29 cellular contexts compared by ENCODE assay signal in the genomic region with DNA sequence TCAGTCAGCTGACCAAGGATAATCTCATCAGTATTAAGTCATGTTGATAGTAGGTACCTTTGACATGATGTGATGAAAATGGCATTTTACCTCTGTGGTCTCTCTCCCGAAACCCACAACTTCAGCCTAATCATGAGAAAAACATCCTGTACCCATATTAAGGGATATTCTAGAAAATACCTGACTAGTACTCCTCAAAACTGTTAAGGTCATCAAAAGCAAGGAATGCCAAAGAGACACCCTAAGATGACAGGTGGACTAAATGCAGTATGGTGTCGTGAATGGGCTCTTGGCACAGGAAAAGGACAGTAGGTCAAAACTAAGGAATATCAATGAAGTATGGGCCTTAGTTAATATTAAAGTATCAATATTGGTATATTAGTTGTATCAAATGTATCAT.
"Had no signal": no experiment of that assay in that cellular context is flagged by ENCODE, and none has a peak within 500 bp of the region (broad histone marks: within the 10 kb centered on the region; RNA-seq: fewer than 3 reads in every experiment).

No MANE protein-coding gene starts in this region.

- H3K36me3 ChIP-seq: stomach, suprapubic skin, thoracic aorta, thyroid gland, tibial artery, tibial nerve, transverse colon, upper lobe of left lung, upper lobe of right lung, uterus, vagina had no signal

- ATAC-seq: stimulated activated effector memory CD8-positive, alpha-beta T cell treated with anti-CD3 and anti-CD28 coated beads, Interleukin-12 subunit alpha, Interleukin-12 subunit beta, amount 100 ng/mL, for 72 hours; stimulated activated memory B cell treated with anti-CD40 and anti-IgM and Interleukin-4, amounts not matched to agents 10 μg/mL and 1 μg/mL and 100 μg/mL, for 72 hours; stimulated activated naive B cell treated with anti-CD40 and anti-IgM and Interleukin-4, amounts not matched to agents 10 μg/mL and 1 μg/mL and 100 μg/mL, for 72 hours; stimulated activated naive CD8-positive, alpha-beta T cell treated with anti-CD3 and anti-CD28 coated beads, Interleukin-15, amount 100 ng/mL, for 72 hours; stimulated activated naive CD8-positive, alpha-beta T cell treated with anti-CD3 and anti-CD28 coated beads, Interleukin-15, Interleukin-2, amounts not matched to agents 100 U/mL and 50 U/mL, for 24 hours; upper lobe of right lung had no signal

- H3K4me1 ChIP-seq: testis, tibial artery, upper lobe of left lung, upper lobe of right lung, uterus, vagina had no signal

- H3K27ac Mint-ChIP-seq: stimulated activated effector memory CD8-positive, alpha-beta T cell treated with anti-CD3 and anti-CD28 coated beads, Interleukin-12 subunit alpha, Interleukin-12 subunit beta, amount 100 ng/mL, for 72 hours; stimulated activated memory B cell treated with anti-CD40 and anti-IgM and Interleukin-4, amounts not matched to agents 10 μg/mL and 1 μg/mL and 100 μg/mL, for 72 hours; stimulated activated naive B cell treated with anti-CD40 and anti-IgM and Interleukin-4, amounts not matched to agents 10 μg/mL and 1 μg/mL and 100 μg/mL, for 72 hours; stimulated activated naive CD8-positive, alpha-beta T cell treated with anti-CD3 and anti-CD28 coated beads, Interleukin-15, amount 100 ng/mL, for 72 hours; stimulated activated naive CD8-positive, alpha-beta T cell treated with anti-CD3 and anti-CD28 coated beads, Interleukin-15, Interleukin-2, amounts not matched to agents 100 ng/mL and 50 ng/mL, for 24 hours; type B pancreatic cell had no signal

- FAIRE-seq: urothelium cell line had no signal

- H3K4me1 Mint-ChIP-seq: stimulated activated memory B cell treated with anti-CD40 and anti-IgM and Interleukin-4, amounts not matched to agents 10 μg/mL and 1 μg/mL and 100 μg/mL, for 72 hours; stimulated activated naive B cell treated with anti-CD40 and anti-IgM and Interleukin-4, amounts not matched to agents 10 μg/mL and 1 μg/mL and 100 μg/mL, for 72 hours; stimulated activated naive CD8-positive, alpha-beta T cell treated with anti-CD3 and anti-CD28 coated beads, Interleukin-15, amount 100 ng/mL, for 72 hours had no signal

- H3K27ac ChIP-seq: stomach, suprapubic skin, testis, thoracic aorta, thyroid gland, tibial artery, tibial nerve, transverse colon, upper lobe of left lung, upper lobe of right lung, uterus, vagina had no signal

- DNase-seq: stimulated activated CD4-positive, alpha-beta T cell treated with anti-CD3 and anti-CD28 coated beads, Interleukin-2, amount 100 ng/mL, for 48 hours; stimulated activated CD4-positive, alpha-beta T cell treated with anti-CD3 and anti-CD28 coated beads, Interleukin-4, amount 100 ng/mL, for 1 hour; stimulated activated CD4-positive, alpha-beta T cell treated with anti-CD3 and anti-CD28 coated beads, Interleukin-4, amount 100 ng/mL, for 24 hours; stimulated activated CD4-positive, alpha-beta T cell treated with anti-CD3 and anti-CD28 coated beads, Interleukin-4, amount 100 ng/mL, for 4 hours; stimulated activated CD8-positive, alpha-beta memory T cell treated with anti-CD3 and anti-CD28 coated beads, Interleukin-4, amount 100 ng/mL, for 48 hours; stimulated activated naive B cell treated with anti-CD40 and anti-IgM and Interleukin-4, amounts not matched to agents 10 μg/mL and 1 μg/mL and 100 μg/mL, for 72 hours; stimulated activated naive CD4-positive, alpha-beta T cell; stimulated activated naive CD4-positive, alpha-beta T cell treated with Interleukin-2 at 50 U/mL for 16 hours; stimulated activated naive CD8-positive, alpha-beta T cell treated with anti-CD3 and anti-CD28 coated beads, Interleukin-15, amount 100 ng/mL, for 72 hours; stimulated activated naive CD8-positive, alpha-beta T cell treated with anti-CD3 and anti-CD28 coated beads, Interleukin-15, Interleukin-2, amounts not matched to agents 100 U/mL and 50 U/mL, for 24 hours; stomach; substantia nigra; testis; thyroid gland; tibial artery; transverse colon; trophoblast cell; upper lobe of left lung; upper lobe of right lung; uterus had no signal

- H3K9me3 ChIP-seq: stomach, suprapubic skin, testis, thoracic aorta, thyroid gland, tibial artery, tibial nerve, transverse colon, upper lobe of left lung, upper lobe of right lung, uterus, vagina had no signal

- H3K4me3 ChIP-seq: stomach, suprapubic skin, testis, thoracic aorta, thyroid gland, tibial artery, tibial nerve, transverse colon, upper lobe of left lung, upper lobe of right lung, uterus, vagina had no signal

- H3K27me3 ChIP-seq: stomach, suprapubic skin, testis, thyroid gland, tibial artery, tibial nerve, transverse colon, upper lobe of left lung, upper lobe of right lung, uterus, vagina had no signal

- H3K36me3 Mint-ChIP-seq: stimulated activated effector memory CD8-positive, alpha-beta T cell treated with anti-CD3 and anti-CD28 coated beads, Interleukin-12 subunit alpha, Interleukin-12 subunit beta, amount 100 ng/mL, for 72 hours; stimulated activated memory B cell treated with anti-CD40 and anti-IgM and Interleukin-4, amounts not matched to agents 10 μg/mL and 1 μg/mL and 100 μg/mL, for 72 hours; type B pancreatic cell had no signal

- H3K27me3 Mint-ChIP-seq: stimulated activated memory B cell treated with anti-CD40 and anti-IgM and Interleukin-4, amounts not matched to agents 10 μg/mL and 1 μg/mL and 100 μg/mL, for 72 hours; stimulated activated naive B cell treated with anti-CD40 and anti-IgM and Interleukin-4, amounts not matched to agents 10 μg/mL and 1 μg/mL and 100 μg/mL, for 72 hours; stimulated activated naive CD8-positive, alpha-beta T cell treated with anti-CD3 and anti-CD28 coated beads, Interleukin-15, amount 100 ng/mL, for 72 hours; stimulated activated naive CD8-positive, alpha-beta T cell treated with anti-CD3 and anti-CD28 coated beads, Interleukin-15, Interleukin-2, amounts not matched to agents 100 ng/mL and 50 ng/mL, for 24 hours; type B pancreatic cell had no signal

- H3K4me3 Mint-ChIP-seq: stimulated activated effector memory CD8-positive, alpha-beta T cell treated with anti-CD3 and anti-CD28 coated beads, Interleukin-12 subunit alpha, Interleukin-12 subunit beta, amount 100 ng/mL, for 72 hours; stimulated activated memory B cell treated with anti-CD40 and anti-IgM and Interleukin-4, amounts not matched to agents 10 μg/mL and 1 μg/mL and 100 μg/mL, for 72 hours; stimulated activated naive B cell treated with anti-CD40 and anti-IgM and Interleukin-4, amounts not matched to agents 10 μg/mL and 1 μg/mL and 100 μg/mL, for 72 hours; stimulated activated naive CD8-positive, alpha-beta T cell treated with anti-CD3 and anti-CD28 coated beads, Interleukin-15, amount 100 ng/mL, for 72 hours; stimulated activated naive CD8-positive, alpha-beta T cell treated with anti-CD3 and anti-CD28 coated beads, Interleukin-15, Interleukin-2, amounts not matched to agents 100 ng/mL and 50 ng/mL, for 24 hours; type B pancreatic cell had no signal

- H3K9me3 Mint-ChIP-seq: stimulated activated effector memory CD8-positive, alpha-beta T cell treated with anti-CD3 and anti-CD28 coated beads, Interleukin-12 subunit alpha, Interleukin-12 subunit beta, amount 100 ng/mL, for 72 hours; stimulated activated naive CD8-positive, alpha-beta T cell treated with anti-CD3 and anti-CD28 coated beads, Interleukin-15, amount 100 ng/mL, for 72 hours; type B pancreatic cell had no signal
